In the genomic region with DNA sequence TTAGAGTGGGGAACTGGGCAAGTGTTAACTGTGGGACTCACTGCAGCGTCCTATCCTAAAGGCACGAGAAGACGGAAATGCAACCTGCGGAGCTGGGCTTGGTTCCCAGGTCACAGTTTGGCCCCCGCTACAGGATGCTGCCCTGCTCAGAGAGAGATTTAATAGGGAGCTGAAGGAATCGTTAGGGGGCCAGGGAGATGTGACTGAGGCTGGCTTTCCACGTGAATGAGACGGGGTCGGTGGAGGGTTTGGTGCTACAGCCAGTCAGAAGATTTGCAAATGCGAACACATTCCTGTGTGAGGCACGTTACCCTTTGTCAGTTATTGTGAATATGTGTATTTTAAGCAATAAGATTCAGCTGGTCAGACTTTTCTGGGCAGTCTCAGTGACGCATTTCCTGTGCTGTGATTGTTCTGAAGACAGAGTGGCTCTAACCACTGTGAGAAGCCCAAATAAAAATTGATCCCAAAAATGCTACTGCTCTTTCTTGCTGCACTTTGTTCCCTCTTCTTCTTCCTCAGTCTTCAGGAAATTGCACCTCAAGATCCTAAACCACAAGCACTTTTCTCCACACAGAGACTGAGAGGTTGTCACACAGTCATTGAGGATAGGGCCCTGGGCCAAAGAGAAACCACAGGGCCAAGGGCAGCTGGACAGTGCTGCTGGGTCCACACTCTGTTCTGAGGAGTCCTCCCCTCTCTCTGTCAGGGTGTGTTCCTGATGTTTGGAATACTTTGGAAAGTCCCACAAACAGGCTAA, we compare ENCODE assay signal across 7 cellular contexts. TPM values are rescaled to one million over a fixed set of nuclear protein-coding genes. Genes with fewer than 3 reads are reported as not detected.
DNase-seq lines count a peak whose midpoint lies in the region; ATAC-seq and TF ChIP-seq lines count a peak whose summit lies in the region.

No MANE protein-coding gene starts in this region.

- TF ChIP-seq CTCF in upper lobe of right lung (IDR thresholded peaks at IDR 0.05) (no peak), GM20000 (IDR thresholded peaks at IDR 0.05; ENCODE audit: extremely low read depth, missing control alignments) (no peak)

- no peak overlapping the region for H3K9ac ChIP-seq in duodenal mucosa (ENCODE audit: low read depth in 1 of 2, low read length in 2 of 2)

- intact Hi-C loops in upper lobe of right lung (cut with DNase I), result no loop called here

- H3K36me3 ChIP-seq in duodenal mucosa (ENCODE audit: control insufficient read depth in 1 of 2, insufficient read depth in 2 of 2, low read length in 2 of 2) (peaks cover 7 to 24% of the 10 kb centered on the region in 2 donors), upper lobe of right lung (peaks cover 42% of the 10 kb centered on the region)

- H3K27ac ChIP-seq in duodenal mucosa (ENCODE audit: low read depth, low read length) (peak overlapping the region; percentile 81), upper lobe of right lung (peak overlapping the region; percentile 91)

- H3K4me1 ChIP-seq in duodenal mucosa (ENCODE audit: control insufficient read depth in 1 of 2, insufficient read depth in 2 of 2, low read length in 2 of 2) (peaks cover 26 to 28% of the 10 kb centered on the region in 2 donors), upper lobe of right lung (peaks cover 54% of the 10 kb centered on the region)

- DNase-seq in NOMO-1 treated with DMSO at 0.1 percent for 48 hours (lab: John Stamatoyannopoulos, UW; ENCODE audit: unreplicated experiment) (peak; percentile 84), mucosa of gallbladder (ENCODE audit: low spot score) (peak; percentile 74), upper lobe of right lung (no peak), GM20000 (ENCODE audit: low spot score) (no peak)

- ATAC-seq in upper lobe of right lung (peak; percentile 82), GM18498 (IDR thresholded peaks at IDR 0.05; ENCODE audit: unreplicated experiment) (no peak), GM21786 (IDR thresholded peaks at IDR 0.05; ENCODE audit: unreplicated experiment) (no peak)

- H3K9me3 ChIP-seq in duodenal mucosa (ENCODE audit: control insufficient read depth in 1 of 2, low read length in 2 of 2), result no peaks in the 10 kb centered on the region
- no peaks in the 10 kb centered on the region for H3K9me3 ChIP-seq in upper lobe of right lung

- H3K27me3 ChIP-seq in duodenal mucosa (ENCODE audit: control insufficient read depth in 1 of 2, insufficient read depth in 2 of 2, low read length in 2 of 2) (no peaks in the 10 kb centered on the region), upper lobe of right lung (no peaks in the 10 kb centered on the region)

- H3K4me3 ChIP-seq in duodenal mucosa (ENCODE audit: low read depth in 1 of 2, low read length in 2 of 2) (no peak overlapping the region), upper lobe of right lung (no peak overlapping the region)

RNA-seq across cellular contexts. Expression of gene CYP17A1, which starts 21.2 kb away (rescaled TPM):
- total RNA-seq in mucosa of gallbladder (7.3 TPM), upper lobe of right lung (1.9 TPM)

RNA-seq across cellular contexts. Expression of gene BORCS7, which starts 38.1 kb away (rescaled TPM):
- total RNA-seq in mucosa of gallbladder (29.8 TPM), upper lobe of right lung (22.1 TPM)

RNA-seq across cellular contexts. Expression of gene AS3MT, which starts 53.3 kb away (rescaled TPM):
- 5.4 TPM for total RNA-seq in mucosa of gallbladder
- total RNA-seq in upper lobe of right lung, result 2.5 TPM

Comparison
In these comparisons a context has a peak if more than half of its experiments do, and no peak if none do; other contexts are left out.
1. DNase-seq: peak in NOMO-1 treated with DMSO at 0.1 percent for 48 hours (single experiment) and mucosa of gallbladder (single experiment); none in upper lobe of right lung (single experiment) and GM20000 (single experiment).